In the genomic region with DNA sequence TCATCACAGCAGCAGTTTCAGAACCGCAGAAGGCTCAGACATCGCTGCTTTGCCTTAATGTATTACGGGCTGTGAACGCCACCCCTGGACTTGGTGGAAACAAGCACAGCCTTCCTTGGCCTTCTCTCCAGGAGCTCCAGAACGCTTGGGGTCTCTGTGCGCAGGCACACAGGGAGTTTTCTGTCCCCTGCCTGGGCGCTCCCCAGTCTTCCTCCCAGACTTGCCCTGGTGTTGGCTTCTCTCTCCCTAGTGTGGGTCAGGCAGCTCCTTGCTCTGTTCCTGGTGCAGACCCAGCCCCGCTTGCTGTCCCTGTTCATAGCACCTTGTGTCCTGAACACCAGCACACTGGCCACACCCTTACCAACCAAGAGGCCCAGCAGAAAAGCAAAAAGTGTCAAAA, we compare ENCODE assay signal across 1 cellular context.
TF ChIP-seq lines count a peak whose summit lies in the region.

No MANE protein-coding gene starts in this region.

TF ChIP-seq in GM23338, 12 proteins besides CTCF, POLR2A, EP300 and RAD21 (continued from another document):
- TF ChIP-seq, protein P1, sequence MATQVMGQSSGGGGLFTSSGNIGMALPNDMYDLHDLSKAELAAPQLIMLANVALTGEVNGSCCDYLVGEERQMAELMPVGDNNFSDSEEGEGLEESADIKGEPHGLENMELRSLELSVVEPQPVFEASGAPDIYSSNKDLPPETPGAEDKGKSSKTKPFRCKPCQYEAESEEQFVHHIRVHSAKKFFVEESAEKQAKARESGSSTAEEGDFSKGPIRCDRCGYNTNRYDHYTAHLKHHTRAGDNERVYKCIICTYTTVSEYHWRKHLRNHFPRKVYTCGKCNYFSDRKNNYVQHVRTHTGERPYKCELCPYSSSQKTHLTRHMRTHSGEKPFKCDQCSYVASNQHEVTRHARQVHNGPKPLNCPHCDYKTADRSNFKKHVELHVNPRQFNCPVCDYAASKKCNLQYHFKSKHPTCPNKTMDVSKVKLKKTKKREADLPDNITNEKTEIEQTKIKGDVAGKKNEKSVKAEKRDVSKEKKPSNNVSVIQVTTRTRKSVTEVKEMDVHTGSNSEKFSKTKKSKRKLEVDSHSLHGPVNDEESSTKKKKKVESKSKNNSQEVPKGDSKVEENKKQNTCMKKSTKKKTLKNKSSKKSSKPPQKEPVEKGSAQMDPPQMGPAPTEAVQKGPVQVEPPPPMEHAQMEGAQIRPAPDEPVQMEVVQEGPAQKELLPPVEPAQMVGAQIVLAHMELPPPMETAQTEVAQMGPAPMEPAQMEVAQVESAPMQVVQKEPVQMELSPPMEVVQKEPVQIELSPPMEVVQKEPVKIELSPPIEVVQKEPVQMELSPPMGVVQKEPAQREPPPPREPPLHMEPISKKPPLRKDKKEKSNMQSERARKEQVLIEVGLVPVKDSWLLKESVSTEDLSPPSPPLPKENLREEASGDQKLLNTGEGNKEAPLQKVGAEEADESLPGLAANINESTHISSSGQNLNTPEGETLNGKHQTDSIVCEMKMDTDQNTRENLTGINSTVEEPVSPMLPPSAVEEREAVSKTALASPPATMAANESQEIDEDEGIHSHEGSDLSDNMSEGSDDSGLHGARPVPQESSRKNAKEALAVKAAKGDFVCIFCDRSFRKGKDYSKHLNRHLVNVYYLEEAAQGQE (IDR thresholded peaks at IDR 0.05; ENCODE audit: unreplicated experiment), result no peak
- TF ChIP-seq, protein P2, sequence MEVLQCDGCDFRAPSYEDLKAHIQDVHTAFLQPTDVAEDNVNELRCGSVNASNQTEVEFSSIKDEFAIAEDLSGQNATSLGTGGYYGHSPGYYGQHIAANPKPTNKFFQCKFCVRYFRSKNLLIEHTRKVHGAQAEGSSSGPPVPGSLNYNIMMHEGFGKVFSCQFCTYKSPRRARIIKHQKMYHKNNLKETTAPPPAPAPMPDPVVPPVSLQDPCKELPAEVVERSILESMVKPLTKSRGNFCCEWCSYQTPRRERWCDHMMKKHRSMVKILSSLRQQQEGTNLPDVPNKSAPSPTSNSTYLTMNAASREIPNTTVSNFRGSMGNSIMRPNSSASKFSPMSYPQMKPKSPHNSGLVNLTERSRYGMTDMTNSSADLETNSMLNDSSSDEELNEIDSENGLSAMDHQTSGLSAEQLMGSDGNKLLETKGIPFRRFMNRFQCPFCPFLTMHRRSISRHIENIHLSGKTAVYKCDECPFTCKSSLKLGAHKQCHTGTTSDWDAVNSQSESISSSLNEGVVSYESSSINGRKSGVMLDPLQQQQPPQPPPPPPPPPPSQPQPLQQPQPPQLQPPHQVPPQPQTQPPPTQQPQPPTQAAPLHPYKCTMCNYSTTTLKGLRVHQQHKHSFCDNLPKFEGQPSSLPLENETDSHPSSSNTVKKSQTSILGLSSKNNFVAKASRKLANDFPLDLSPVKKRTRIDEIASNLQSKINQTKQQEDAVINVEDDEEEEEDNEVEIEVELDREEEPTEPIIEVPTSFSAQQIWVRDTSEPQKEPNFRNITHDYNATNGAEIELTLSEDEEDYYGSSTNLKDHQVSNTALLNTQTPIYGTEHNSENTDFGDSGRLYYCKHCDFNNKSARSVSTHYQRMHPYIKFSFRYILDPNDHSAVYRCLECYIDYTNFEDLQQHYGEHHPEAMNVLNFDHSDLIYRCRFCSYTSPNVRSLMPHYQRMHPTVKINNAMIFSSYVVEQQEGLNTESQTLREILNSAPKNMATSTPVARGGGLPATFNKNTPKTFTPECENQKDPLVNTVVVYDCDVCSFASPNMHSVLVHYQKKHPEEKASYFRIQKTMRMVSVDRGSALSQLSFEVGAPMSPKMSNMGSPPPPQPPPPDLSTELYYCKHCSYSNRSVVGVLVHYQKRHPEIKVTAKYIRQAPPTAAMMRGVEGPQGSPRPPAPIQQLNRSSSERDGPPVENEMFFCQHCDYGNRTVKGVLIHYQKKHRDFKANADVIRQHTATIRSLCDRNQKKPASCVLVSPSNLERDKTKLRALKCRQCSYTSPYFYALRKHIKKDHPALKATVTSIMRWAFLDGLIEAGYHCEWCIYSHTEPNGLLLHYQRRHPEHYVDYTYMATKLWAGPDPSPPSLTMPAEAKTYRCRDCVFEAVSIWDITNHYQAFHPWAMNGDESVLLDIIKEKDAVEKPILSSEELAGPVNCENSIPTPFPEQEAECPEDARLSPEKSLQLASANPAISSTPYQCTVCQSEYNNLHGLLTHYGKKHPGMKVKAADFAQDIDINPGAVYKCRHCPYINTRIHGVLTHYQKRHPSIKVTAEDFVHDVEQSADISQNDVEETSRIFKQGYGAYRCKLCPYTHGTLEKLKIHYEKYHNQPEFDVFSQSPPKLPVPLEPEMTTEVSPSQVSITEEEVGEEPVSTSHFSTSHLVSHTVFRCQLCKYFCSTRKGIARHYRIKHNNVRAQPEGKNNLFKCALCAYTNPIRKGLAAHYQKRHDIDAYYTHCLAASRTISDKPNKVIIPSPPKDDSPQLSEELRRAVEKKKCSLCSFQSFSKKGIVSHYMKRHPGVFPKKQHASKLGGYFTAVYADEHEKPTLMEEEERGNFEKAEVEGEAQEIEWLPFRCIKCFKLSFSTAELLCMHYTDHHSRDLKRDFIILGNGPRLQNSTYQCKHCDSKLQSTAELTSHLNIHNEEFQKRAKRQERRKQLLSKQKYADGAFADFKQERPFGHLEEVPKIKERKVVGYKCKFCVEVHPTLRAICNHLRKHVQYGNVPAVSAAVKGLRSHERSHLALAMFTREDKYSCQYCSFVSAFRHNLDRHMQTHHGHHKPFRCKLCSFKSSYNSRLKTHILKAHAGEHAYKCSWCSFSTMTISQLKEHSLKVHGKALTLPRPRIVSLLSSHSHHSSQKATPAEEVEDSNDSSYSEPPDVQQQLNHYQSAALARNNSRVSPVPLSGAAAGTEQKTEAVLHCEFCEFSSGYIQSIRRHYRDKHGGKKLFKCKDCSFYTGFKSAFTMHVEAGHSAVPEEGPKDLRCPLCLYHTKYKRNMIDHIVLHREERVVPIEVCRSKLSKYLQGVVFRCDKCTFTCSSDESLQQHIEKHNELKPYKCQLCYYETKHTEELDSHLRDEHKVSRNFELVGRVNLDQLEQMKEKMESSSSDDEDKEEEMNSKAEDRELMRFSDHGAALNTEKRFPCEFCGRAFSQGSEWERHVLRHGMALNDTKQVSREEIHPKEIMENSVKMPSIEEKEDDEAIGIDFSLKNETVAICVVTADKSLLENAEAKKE (CRISPR knock-in tag; IDR thresholded peaks at IDR 0.05), result no peak
